In genomic region chr10:21078410-21079329, GRCh38 we compare ENCODE assay signal across 1 cellular context.
A peak's percentile ranks its signal among the peaks of the same experiment; 100 is the strongest.
TF ChIP-seq lines count a peak whose summit lies in the region.

No MANE protein-coding gene starts in this region.

TF ChIP-seq in K562, 482 proteins besides CTCF, POLR2A, EP300 and RAD21 (continued from another document and continues in another):
- TF ChIP-seq THRA (IDR thresholded peaks at IDR 0.05) (no peak), ZNF778 (CRISPR knock-in tag; IDR thresholded peaks at IDR 0.05) (no peak), ZNF639 (CRISPR knock-in tag; conservative IDR thresholded peaks at IDR 0.05 in 1 of 2, IDR thresholded peaks at IDR 0.05 in 1 of 2) (peak in 1 of 2 experiments; percentile 69; a peak in 1 of 4 replicates), USF2 (CRISPR knock-in tag; IDR thresholded peaks at IDR 0.05) (no peak), CREB3L1 (IDR thresholded peaks at IDR 0.05; ENCODE audit: borderline replicate concordance, low read depth) (no peak), HLTF (IDR thresholded peaks at IDR 0.05) (no peak), STAT6 (CRISPR knock-in tag; IDR thresholded peaks at IDR 0.05) (no peak), ZNF780A (CRISPR knock-in tag; IDR thresholded peaks at IDR 0.05) (0 out of 2 replicates have a peak, but pooled peaks have one; percentile 60), SMARCC2 (IDR thresholded peaks at IDR 0.05; ENCODE audit: low read depth) (no peak), ZNF77 (CRISPR knock-in tag; IDR thresholded peaks at IDR 0.05) (no peak), ZNF143 (CRISPR knock-in tag; IDR thresholded peaks at IDR 0.05) (no peak), ZNF707 (CRISPR knock-in tag; conservative IDR thresholded peaks at IDR 0.05) (peak; percentile 56; the same call in 1 of the 2 replicates), ZNF445 (CRISPR knock-in tag; IDR thresholded peaks at IDR 0.05; ENCODE audit: low read depth) (peak; percentile 59; the same call in 1 of the 2 replicates), SIX5 (IDR thresholded peaks at IDR 0.05; ENCODE audit: borderline replicate concordance in 1 of 2, insufficient read depth in 1 of 2, low read depth in 1 of 2, low read length in 2 of 2) (no peak), ZSCAN29 (IDR thresholded peaks at IDR 0.05) (no peak), MLLT1 (IDR thresholded peaks at IDR 0.05) (no peak), CBFA2T3 (IDR thresholded peaks at IDR 0.05) (no peak), ZNF512 (tag; IDR thresholded peaks at IDR 0.05) (no peak), CXXC5 (CRISPR knock-in tag; IDR thresholded peaks at IDR 0.05) (peak; percentile 78), PCBP1 (IDR thresholded peaks at IDR 0.05; ENCODE audit: low read depth, low read length, poor library complexity, severe bottlenecking) (no peak), ETS2 (tag; IDR thresholded peaks at IDR 0.05; ENCODE audit: borderline replicate concordance, poor library complexity, severe bottlenecking) (no peak), YBX1 (IDR thresholded peaks at IDR 0.05) (no peak), JUNB (CRISPR knock-in tag; conservative IDR thresholded peaks at IDR 0.05) (no peak), HINFP (tag; conservative IDR thresholded peaks at IDR 0.05; ENCODE audit: low read depth) (0 out of 2 replicates have a peak, but pooled peaks have one; percentile 55), ZBTB11 (CRISPR knock-in tag; IDR thresholded peaks at IDR 0.05) (peak in 1 of 3 experiments; percentile 41; a peak in 1 of 6 replicates), ZBTB9 (CRISPR knock-in tag; IDR thresholded peaks at IDR 0.05) (peak; percentile 92), CHD1 (IDR thresholded peaks at IDR 0.05; ENCODE audit: low read length) (no peak), NCOR1 (IDR thresholded peaks at IDR 0.05) (no peak), ZNF76 (CRISPR knock-in tag; IDR thresholded peaks at IDR 0.05; ENCODE audit: borderline replicate concordance) (peak; percentile 98), ZNF316 (IDR thresholded peaks at IDR 0.05) (no peak), ZNF551 (CRISPR knock-in tag; IDR thresholded peaks at IDR 0.05) (no peak), AFF4 (CRISPR knock-in tag; IDR thresholded peaks at IDR 0.05) (no peak), HBP1 (CRISPR knock-in tag; IDR thresholded peaks at IDR 0.05) (peak; percentile 78; the same call in 1 of the 2 replicates)
